In genomic region chr14:55712505-55712904, GRCh38 we compare ENCODE assay signal across 18 cellular contexts.
"Had no signal": no experiment of that assay in that cellular context is flagged by ENCODE, and none has a peak within 500 bp of the region (broad histone marks: within the 10 kb centered on the region; RNA-seq: fewer than 3 reads in every experiment).

No MANE protein-coding gene starts in this region.

- H3K4me1 Mint-ChIP-seq: activated naive CD8-positive, alpha-beta T cell treated with anti-CD3 and anti-CD28 coated beads for 36 hours; endodermal cell; stimulated activated naive CD8-positive, alpha-beta T cell treated with anti-CD3 and anti-CD28 coated beads, Interleukin-15, amount 100 ng/mL, for 72 hours had no signal

- H3K9me3 Mint-ChIP-seq: activated CD8-positive, alpha-beta T cell treated with anti-CD3 and anti-CD28 coated beads for 36 hours; activated naive CD8-positive, alpha-beta T cell treated with anti-CD3 and anti-CD28 coated beads for 36 hours; activated T-cell treated with anti-CD3 and anti-CD28 coated beads, Interleukin-2, amount 50 U/mL, for 72 hours; endodermal cell; stimulated activated naive CD8-positive, alpha-beta T cell treated with anti-CD3 and anti-CD28 coated beads, Interleukin-15, amount 100 ng/mL, for 72 hours; T-helper 2 cell treated with Interferon-gamma antibody and Interleukin-4, amounts not matched to agents 5 μg/mL and 100 μg/mL, for 36 hours had no signal

- H3K27me3 ChIP-seq: brain microvascular endothelial cell, left lung, neutrophil had no signal

- H3K4me3 ChIP-seq: left lung, thoracic aorta had no signal

- H3K4me3 Mint-ChIP-seq: activated CD8-positive, alpha-beta T cell treated with anti-CD3 and anti-CD28 coated beads for 36 hours; activated naive CD8-positive, alpha-beta T cell treated with anti-CD3 and anti-CD28 coated beads for 36 hours; activated T-cell treated with anti-CD3 and anti-CD28 coated beads, Interleukin-2, amount 50 U/mL, for 72 hours; endodermal cell; stimulated activated naive CD8-positive, alpha-beta T cell treated with anti-CD3 and anti-CD28 coated beads, Interleukin-15, amount 100 ng/mL, for 72 hours; T-helper 2 cell treated with Interferon-gamma antibody and Interleukin-4, amounts not matched to agents 5 μg/mL and 100 μg/mL, for 36 hours had no signal

- H3K27ac Mint-ChIP-seq: activated CD8-positive, alpha-beta T cell treated with anti-CD3 and anti-CD28 coated beads for 36 hours; activated naive CD8-positive, alpha-beta T cell treated with anti-CD3 and anti-CD28 coated beads for 36 hours; activated T-cell treated with anti-CD3 and anti-CD28 coated beads, Interleukin-2, amount 50 U/mL, for 72 hours; endodermal cell; progenitor cell of endocrine pancreas; T-helper 2 cell treated with Interferon-gamma antibody and Interleukin-4, amounts not matched to agents 5 μg/mL and 100 μg/mL, for 36 hours had no signal

- H3K27me3 Mint-ChIP-seq: activated CD8-positive, alpha-beta T cell treated with anti-CD3 and anti-CD28 coated beads for 36 hours; activated naive CD8-positive, alpha-beta T cell treated with anti-CD3 and anti-CD28 coated beads for 36 hours; stimulated activated naive CD8-positive, alpha-beta T cell treated with anti-CD3 and anti-CD28 coated beads, Interleukin-15, amount 100 ng/mL, for 72 hours had no signal

- ATAC-seq: activated CD8-positive, alpha-beta T cell treated with anti-CD3 and anti-CD28 coated beads for 36 hours; activated T-cell treated with anti-CD3 and anti-CD28 coated beads, Interleukin-2, amount 50 U/mL, for 72 hours; left lung; stimulated activated naive CD8-positive, alpha-beta T cell treated with anti-CD3 and anti-CD28 coated beads, Interleukin-15, amount 100 ng/mL, for 72 hours had no signal

- H3K27ac ChIP-seq: brain microvascular endothelial cell, left lung, neutrophil, thoracic aorta had no signal

- H3K36me3 Mint-ChIP-seq: activated naive CD8-positive, alpha-beta T cell treated with anti-CD3 and anti-CD28 coated beads for 36 hours had no signal

- H3K36me3 ChIP-seq: brain microvascular endothelial cell, left lung, neutrophil, thoracic aorta had no signal

- H3K9me3 ChIP-seq: left lung, neutrophil, thoracic aorta had no signal

- DNase-seq: activated CD4-positive, alpha-beta T cell treated with anti-CD3 and anti-CD28 coated beads for 1 hour; activated CD8-positive, alpha-beta memory T cell treated with anti-CD3 and anti-CD28 coated beads, Interleukin-2, amount 50 U/mL, for 4 hours; activated CD8-positive, alpha-beta T cell treated with anti-CD3 and anti-CD28 coated beads for 36 hours; activated gamma-delta T cell treated with Interleukin-2 at 50 U/mL for 16 hours; activated naive CD8-positive, alpha-beta T cell treated with anti-CD3 and anti-CD28 coated beads for 36 hours; activated T-cell treated with anti-CD3 and anti-CD28 coated beads, Interleukin-2, amount 50 U/mL, for 72 hours; brain microvascular endothelial cell; cerebellar nuclear complex; dermis blood vessel endothelial cell; endodermal cell; stimulated activated CD4-positive, alpha-beta T cell treated with anti-CD3 and anti-CD28 coated beads, Interleukin-4, amount 100 ng/mL, for 1 hour; stimulated activated CD8-positive, alpha-beta memory T cell treated with anti-CD3 and anti-CD28 coated beads, Interleukin-4, amount 100 ng/mL, for 48 hours; stimulated activated naive CD8-positive, alpha-beta T cell treated with anti-CD3 and anti-CD28 coated beads, Interleukin-15, amount 100 ng/mL, for 72 hours had no signal
